ENCODE assay signal across 12 cellular contexts in genomic region chr9:133067006-133067405, GRCh38. TPM values are rescaled to one million over a fixed set of nuclear protein-coding genes. Genes with fewer than 3 reads are reported as not detected.
DNase-seq lines count a peak whose midpoint lies in the region; ATAC-seq and TF ChIP-seq lines count a peak whose summit lies in the region.
"Had no signal": no experiment of that assay in that cellular context is flagged by ENCODE, and none has a peak within 500 bp of the region (broad histone marks: within the 10 kb centered on the region; RNA-seq: fewer than 3 reads in every experiment).

No MANE protein-coding gene starts in this region.

- no peak overlapping the region for H3K18ac ChIP-seq in mesenchymal stem cell (ENCODE audit: low read depth in 1 of 2, low read length in 2 of 2)

- no peaks in the 10 kb centered on the region for H3K27me3 ChIP-seq in body of pancreas
- H3K27me3 ChIP-seq in mesenchymal stem cell (ENCODE audit: control insufficient read depth in 1 of 2, insufficient read depth in 1 of 2, low read length in 2 of 2): no peaks in the 10 kb centered on the region
- 0 out of 2 replicates have a peak, but pooled peaks cover 10% of the 10 kb centered on the region for H3K27me3 ChIP-seq in MM.1S (replicated peaks; ENCODE audit: insufficient read depth, low read length)
- H3K27me3 ChIP-seq: BE2C had no signal

- H3K4me1 ChIP-seq in body of pancreas: peaks cover 22% of the 10 kb centered on the region
- H3K4me1 ChIP-seq in mesenchymal stem cell (ENCODE audit: control insufficient read depth, insufficient read depth, low read depth, low read length): peaks cover 2% of the 10 kb centered on the region
- no peaks in the 10 kb centered on the region for H3K4me1 ChIP-seq in MM.1S (ENCODE audit: low read length)
- H3K4me1 ChIP-seq: BE2C, Caco-2 had no signal

- peak overlapping the region; percentile 55 for H4K8ac ChIP-seq in mesenchymal stem cell (ENCODE audit: low read length)

- POLR2A ChIA-PET in RWPE1 (lab: Yijun Ruan, JAX; ENCODE audit: low non-redundant PET): no interaction called here

- no peak overlapping the region for H4K91ac ChIP-seq in mesenchymal stem cell (ENCODE audit: low read length)

- no peaks in the 10 kb centered on the region for H3K9me2 ChIP-seq in MM.1S (replicated peaks; ENCODE audit: insufficient read depth, low read length)

- ATAC-seq in body of pancreas: no peak

- H3K14ac ChIP-seq in mesenchymal stem cell (ENCODE audit: low read length in 2 of 2): no peak overlapping the region

- no peak overlapping the region for H2AK5ac ChIP-seq in mesenchymal stem cell (ENCODE audit: low read length, severe bottlenecking)

- H2AFZ ChIP-seq in mesenchymal stem cell (ENCODE audit: low read depth, low read length) (no peak overlapping the region), MM.1S (ENCODE audit: low read length) (no peak overlapping the region)

- TF ChIP-seq CTCF in RWPE1 (conservative IDR thresholded peaks at IDR 0.05; ENCODE audit: low read depth) (no peak), body of pancreas (IDR thresholded peaks at IDR 0.05) (peak in 4 of 7 experiments; percentile 0 to 26 (median 20)), MM.1S (IDR thresholded peaks at IDR 0.05; ENCODE audit: low read length) (no peak), lower leg skin (IDR thresholded peaks at IDR 0.05) (no peak)

- H3K79me2 ChIP-seq in MM.1S (ENCODE audit: low read length): no peaks in the 10 kb centered on the region

- intact Hi-C loops in body of pancreas (cut with DNase I) (no loop called here), lower leg skin (cut with DNase I; ENCODE audit: low total_unique reads) (no loop called here)

- no peak overlapping the region for H2BK15ac ChIP-seq in mesenchymal stem cell (ENCODE audit: low read depth, poor library complexity, severe bottlenecking)

- H3K4ac ChIP-seq in mesenchymal stem cell (ENCODE audit: low read depth in 1 of 2, low read length in 2 of 2): no peak overlapping the region

- no peak overlapping the region for H2BK120ac ChIP-seq in mesenchymal stem cell (ENCODE audit: low read depth, low read length)

- H3K23ac ChIP-seq in mesenchymal stem cell (ENCODE audit: low read length in 2 of 2): no peak overlapping the region

- no peaks in the 10 kb centered on the region for H3K9me3 ChIP-seq in body of pancreas
- H3K9me3 ChIP-seq in mesenchymal stem cell (ENCODE audit: control insufficient read depth, low read length): no peaks in the 10 kb centered on the region
- no peaks in the 10 kb centered on the region for H3K9me3 ChIP-seq in MM.1S (replicated peaks; ENCODE audit: insufficient read depth, low read length)
- H3K9me3 ChIP-seq: BE2C, Caco-2 had no signal

- no peaks in the 10 kb centered on the region for H3K79me1 ChIP-seq in mesenchymal stem cell (replicated peaks; ENCODE audit: low read length, poor library complexity, severe bottlenecking)

- no peak overlapping the region for H3K9ac ChIP-seq in mesenchymal stem cell (ENCODE audit: low read length)
- no peak overlapping the region for H3K9ac ChIP-seq in MM.1S (ENCODE audit: low read length)

- H2BK5ac ChIP-seq in mesenchymal stem cell (ENCODE audit: low read depth, low read length, poor library complexity, severe bottlenecking): no peak overlapping the region

- H3K4me3 ChIP-seq in body of pancreas (no peak overlapping the region), mesenchymal stem cell (ENCODE audit: insufficient read depth in 1 of 2, low read depth in 1 of 2, low read length in 2 of 2) (no peak overlapping the region), MM.1S (ENCODE audit: low read length) (no peak overlapping the region), lower leg skin (ENCODE audit: low read depth, poor library complexity, severe bottlenecking) (no peak overlapping the region)

- H2BK12ac ChIP-seq in mesenchymal stem cell (ENCODE audit: low read length in 2 of 2): no peak overlapping the region

- WGBS in body of pancreas, 2 donors: 35 to 41% methylated on average over 8 to 11 of the region's 11 CpGs
- WGBS in mesenchymal stem cell: 97% methylated on average over 10 of the region's 11 CpGs
- WGBS in lower leg skin, 2 donors: 95% methylated on average over 11 of the region's 11 CpGs

- TF ChIP-seq POLR2A in body of pancreas (IDR thresholded peaks at IDR 0.05) (peak in 1 of 3 donors; percentile 44), lower leg skin (IDR thresholded peaks at IDR 0.05) (no peak)

- no peaks in the 10 kb centered on the region for H3F3A ChIP-seq in MM.1S (ENCODE audit: insufficient read depth, low read length)

- H3K36me3 ChIP-seq in body of pancreas (replicated peaks in 1 of 2; ENCODE audit: insufficient read depth in 1 of 2, low read depth in 2 of 2) (peaks cover 0 to 2% of the 10 kb centered on the region in 2 donors), mesenchymal stem cell (ENCODE audit: control insufficient read depth in 1 of 2, insufficient read depth in 2 of 2, low read depth in 1 of 2, low read length in 2 of 2) (peaks cover 0 to 30% of the 10 kb centered on the region in 2 experiments), MM.1S (replicated peaks; ENCODE audit: insufficient read depth, low read length) (no peaks in the 10 kb centered on the region)
- H3K36me3 ChIP-seq: BE2C had no signal

- no peak overlapping the region for H3K4me2 ChIP-seq in mesenchymal stem cell (ENCODE audit: low read length, poor library complexity, severe bottlenecking)
- H3K4me2 ChIP-seq in MM.1S (ENCODE audit: low read depth, low read length): no peak overlapping the region

- CTCF ChIA-PET in RWPE1 (lab: Yijun Ruan, JAX): interaction anchor here (1.5 to 1.9 kb wide), 4 partner anchors 8 to 77 kb away, joined by 4 to 8 read pairs (median 6); no protein-coding TSS in a partner anchor

- no peak for DNase-seq in RWPE1 (ENCODE audit: low spot score)
- peak; percentile 54 to 62 (median 58) for DNase-seq in body of pancreas
- no peak for DNase-seq in mesenchymal stem cell
- no peak for DNase-seq in MM.1S
- no peak for DNase-seq in lower leg skin (ENCODE audit: low spot score in 2 of 2)
- DNase-seq in NCI-H1694 (lab: John Stamatoyannopoulos, UW): no peak
- DNase-seq: ACHN; BE2C; C1 segment of cervical spinal cord; Caco-2; CD4-positive, CD25-positive, alpha-beta regulatory T cell; HCEC 1CT had no signal

- H3K27ac ChIP-seq in RWPE1 (peak overlapping the region; percentile 83), body of pancreas (peak overlapping the region in 3 of 4 donors; percentile 67 to 81 (median 79)), mesenchymal stem cell (ENCODE audit: low read length, poor library complexity, severe bottlenecking) (no peak overlapping the region), MM.1S (ENCODE audit: low read length) (no peak overlapping the region)

- no peaks in the 10 kb centered on the region for H4K20me1 ChIP-seq in MM.1S (ENCODE audit: insufficient read depth, low read length)

RNA-seq across cellular contexts. Expression of gene CEL, which starts 5.2 kb away (rescaled TPM):
- total RNA-seq in body of pancreas (1,000 to 10,000 TPM; 8,438 to 9,209 TPM), lower leg skin (10 to 100 TPM in 2 of 4 donors, 1 to 10 TPM in 1, under 1 TPM in 1; 0.38 to 31.2 (median 8.4) TPM)
- polyA plus RNA-seq in mesenchymal stem cell (2013, experiment 1 of 2): 0.57 TPM
- polyA plus RNA-seq in mesenchymal stem cell (2013, experiment 2 of 2): 0.55 TPM
- polyA plus RNA-seq: CD4-positive, CD25-positive, alpha-beta regulatory T cell had no signal

RNA-seq across cellular contexts. Expression of gene GTF3C5, which starts 36.2 kb away (rescaled TPM):
- total RNA-seq in body of pancreas (10 to 100 TPM; 43.1 to 57.7 TPM), lower leg skin (10 to 100 TPM; 44.2 to 90.2 (median 55.4) TPM)
- 31.5 TPM for polyA plus RNA-seq in mesenchymal stem cell (2013, experiment 1 of 2)
- polyA plus RNA-seq in mesenchymal stem cell (2013, experiment 2 of 2): 30.0 TPM

RNA-seq across cellular contexts. Expression of gene RALGDS, which starts 54.0 kb away (rescaled TPM):
- total RNA-seq in body of pancreas: 10 to 100 TPM; 27.8 to 64.6 TPM
- 30.8 TPM for polyA plus RNA-seq in mesenchymal stem cell (2013, experiment 1 of 2)
- polyA plus RNA-seq in mesenchymal stem cell (2013, experiment 2 of 2): 27.5 TPM
- total RNA-seq in lower leg skin: 100 to 1,000 TPM in 3 of 4 donors, 10 to 100 TPM in 1; 95.0 to 176 (median 123) TPM

Comparison
In these comparisons a context has a peak if more than half of its experiments do, and no peak if none do; other contexts are left out.
1. DNase-seq: peak in body of pancreas (4 of 4); none in RWPE1 (single experiment), mesenchymal stem cell (single experiment), MM.1S (single experiment), lower leg skin (0 of 2) and NCI-H1694 (single experiment).
2. H3K27ac ChIP-seq: peak in RWPE1 (single experiment) and body of pancreas (3 of 4); none in mesenchymal stem cell (single experiment) and MM.1S (single experiment).
3. CTCF ChIP-seq: peak in body of pancreas (4 of 7); none in RWPE1 (single experiment), MM.1S (single experiment) and lower leg skin (0 of 3).
4. RNA of gene CEL, which starts 5.2 kb away (total RNA-seq): 8,438 to 9,209 TPM in body of pancreas; 0.38 to 31.2 TPM in lower leg skin; every median in the first group is over 100 times any median in the second.